36 cellular contexts compared by ENCODE assay signal in the genomic region with DNA sequence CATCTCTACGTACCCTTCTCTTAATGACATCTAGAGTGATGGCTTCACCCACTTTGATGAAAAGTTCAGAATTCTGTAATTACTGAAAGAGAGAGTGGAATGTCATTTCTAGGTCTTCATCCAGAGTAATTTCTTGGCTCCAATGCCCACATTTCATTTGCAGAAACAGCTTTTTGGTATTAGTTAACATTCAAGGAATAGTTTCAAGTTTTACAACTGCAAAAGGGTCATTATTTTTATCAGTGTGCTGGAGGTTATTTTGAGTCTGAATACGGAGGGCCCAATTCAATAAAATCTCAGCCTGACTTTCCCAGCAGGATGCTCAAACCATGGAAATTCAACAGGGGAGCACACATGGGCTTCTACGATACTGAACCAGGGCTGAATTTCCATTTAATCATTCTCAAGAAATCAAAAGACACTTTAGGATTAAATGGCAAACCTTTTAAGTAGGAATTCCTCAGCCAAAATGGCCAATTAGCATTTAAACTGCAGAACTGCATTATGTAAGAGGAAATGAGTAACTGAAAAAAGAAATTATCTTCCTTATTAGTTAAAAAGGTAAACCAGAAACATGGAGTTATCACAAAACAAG.
"Had no signal": no experiment of that assay in that cellular context is flagged by ENCODE, and none has a peak within 500 bp of the region (broad histone marks: within the 10 kb centered on the region; RNA-seq: fewer than 3 reads in every experiment).

No MANE protein-coding gene starts in this region.

- H3K27ac Mint-ChIP-seq: activated CD4-positive, alpha-beta memory T cell treated with anti-CD3 and anti-CD28 coated beads, Interleukin-2, amount 10 ng/mL, durations not matched to agents 7 days and 5 days; activated CD8-positive, alpha-beta memory T cell treated with anti-CD3 and anti-CD28 coated beads, Interleukin-2, amount 10 ng/mL, durations not matched to agents 7 days and 5 days; activated naive CD8-positive, alpha-beta T cell treated with anti-CD3 and anti-CD28 coated beads for 36 hours; activated T-cell treated with anti-CD3 and anti-CD28 coated beads, Interleukin-2, amount 50 U/mL, for 72 hours; activated T-helper 17 cell treated with anti-CD3 and anti-CD28 coated beads, Interleukin-2, amount 50 U/mL, for 72 hours had no signal

- H3K27me3 ChIP-seq: brain microvascular endothelial cell, cardiac muscle cell, MG63, Peyer's patch had no signal

- DNase-seq: activated CD4-positive, alpha-beta memory T cell treated with anti-CD3 and anti-CD28 coated beads, Interleukin-2, amount 10 ng/mL, durations not matched to agents 7 days and 5 days; activated CD4-positive, alpha-beta T cell treated with anti-CD3 and anti-CD28 coated beads for 1 hour; activated CD4-positive, alpha-beta T cell treated with anti-CD3 and anti-CD28 coated beads for 48 hours; activated CD4-positive, CD25-positive, alpha-beta regulatory T cell; activated CD8-positive, alpha-beta memory T cell treated with anti-CD3 and anti-CD28 coated beads for 24 hours; activated CD8-positive, alpha-beta memory T cell treated with anti-CD3 and anti-CD28 coated beads, Interleukin-2, amount 10 ng/mL, durations not matched to agents 7 days and 5 days; activated CD8-positive, alpha-beta memory T cell treated with anti-CD3 and anti-CD28 coated beads, Interleukin-2, amount 50 U/mL, for 48 hours; activated effector memory CD4-positive, alpha-beta T cell treated with anti-CD3 and anti-CD28 coated beads, Interleukin-2, amount 50 U/mL, for 16 hours; activated naive CD4-positive, alpha-beta T cell; activated naive CD4-positive, alpha-beta T cell treated with anti-CD3 and anti-CD28 coated beads, Interleukin-2, amount 50 U/mL, for 16 hours; activated naive CD8-positive, alpha-beta T cell treated with anti-CD3 and anti-CD28 coated beads for 36 hours; activated T-cell treated with anti-CD3 and anti-CD28 coated beads, Interleukin-2, amount 50 U/mL, for 72 hours; amniotic stem cell; aorta; brain microvascular endothelial cell; Kasumi-1; KG1; MG63; NCI-H1048; NCI-H1105 treated with DMSO at 0.1 percent for 48 hours; NCI-H1436; NCI-H1694 treated with DMSO at 0.1 percent for 48 hours; NCI-H2029; NCI-H345; NCI-H524 treated with DMSO at 0.1 percent for 48 hours; Peyer's patch; SIG-M5; SW 1271; T-helper 1 cell; T-helper 2 cell; T-helper 9 cell; WERI-Rb-1 had no signal

- H3K4me3 Mint-ChIP-seq: activated CD4-positive, alpha-beta memory T cell treated with anti-CD3 and anti-CD28 coated beads, Interleukin-2, amount 10 ng/mL, durations not matched to agents 7 days and 5 days; activated CD8-positive, alpha-beta memory T cell treated with anti-CD3 and anti-CD28 coated beads, Interleukin-2, amount 10 ng/mL, durations not matched to agents 7 days and 5 days; activated naive CD8-positive, alpha-beta T cell treated with anti-CD3 and anti-CD28 coated beads for 36 hours; activated T-cell treated with anti-CD3 and anti-CD28 coated beads, Interleukin-2, amount 50 U/mL, for 72 hours; activated T-helper 17 cell treated with anti-CD3 and anti-CD28 coated beads, Interleukin-2, amount 50 U/mL, for 72 hours; central memory CD8-positive, alpha-beta T cell had no signal

- H3K4me3 ChIP-seq: cardiac muscle cell, MG63, Peyer's patch had no signal

- H3K9me3 ChIP-seq: MG63, Peyer's patch had no signal

- H3K36me3 Mint-ChIP-seq: activated CD8-positive, alpha-beta memory T cell treated with anti-CD3 and anti-CD28 coated beads, Interleukin-2, amount 10 ng/mL, durations not matched to agents 7 days and 5 days; activated naive CD8-positive, alpha-beta T cell treated with anti-CD3 and anti-CD28 coated beads for 36 hours had no signal

- H3K36me3 ChIP-seq: brain microvascular endothelial cell, cardiac muscle cell, MG63, Peyer's patch, WERI-Rb-1 had no signal

- H3K27me3 Mint-ChIP-seq: activated CD4-positive, alpha-beta memory T cell treated with anti-CD3 and anti-CD28 coated beads, Interleukin-2, amount 10 ng/mL, durations not matched to agents 7 days and 5 days; activated CD8-positive, alpha-beta memory T cell treated with anti-CD3 and anti-CD28 coated beads, Interleukin-2, amount 10 ng/mL, durations not matched to agents 7 days and 5 days; activated naive CD8-positive, alpha-beta T cell treated with anti-CD3 and anti-CD28 coated beads for 36 hours; activated T-helper 17 cell treated with anti-CD3 and anti-CD28 coated beads, Interleukin-2, amount 50 U/mL, for 72 hours; central memory CD8-positive, alpha-beta T cell had no signal

- H3K4me1 Mint-ChIP-seq: activated CD4-positive, alpha-beta memory T cell treated with anti-CD3 and anti-CD28 coated beads, Interleukin-2, amount 10 ng/mL, durations not matched to agents 7 days and 5 days; activated CD8-positive, alpha-beta memory T cell treated with anti-CD3 and anti-CD28 coated beads, Interleukin-2, amount 10 ng/mL, durations not matched to agents 7 days and 5 days; activated naive CD8-positive, alpha-beta T cell treated with anti-CD3 and anti-CD28 coated beads for 36 hours; activated T-helper 17 cell treated with anti-CD3 and anti-CD28 coated beads, Interleukin-2, amount 50 U/mL, for 72 hours; central memory CD8-positive, alpha-beta T cell had no signal

- H3K4me1 ChIP-seq: Peyer's patch had no signal

- H3K27ac ChIP-seq: brain microvascular endothelial cell, cardiac muscle cell, Peyer's patch, RWPE1, WERI-Rb-1 had no signal
